In the genomic region with DNA sequence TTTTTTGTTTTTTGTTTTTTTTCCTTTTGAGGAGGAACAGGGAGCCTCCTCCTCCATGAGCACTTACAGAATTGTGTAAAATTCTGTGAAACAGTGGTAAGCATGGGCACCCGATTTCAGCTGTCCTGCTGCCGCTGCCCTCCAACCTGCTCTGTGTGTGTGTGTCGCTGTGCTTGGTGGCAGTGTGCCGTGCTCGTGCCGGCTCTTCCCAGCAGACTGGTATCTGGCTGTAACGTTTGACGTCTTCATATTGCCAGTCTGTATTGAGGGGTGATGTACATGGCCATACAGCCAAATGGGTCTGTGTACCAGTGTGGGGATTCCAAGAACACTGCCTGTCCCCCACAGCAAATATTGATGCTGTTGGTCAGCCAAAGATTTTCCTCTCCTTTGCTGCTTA, we compare ENCODE assay signal across 8 cellular contexts.
DNase-seq lines count a peak whose midpoint lies in the region; ATAC-seq and TF ChIP-seq lines count a peak whose summit lies in the region.

No MANE protein-coding gene starts in this region.

- peaks cover 51% of the 10 kb centered on the region for H3K36me3 Mint-ChIP-seq in osteocyte (ENCODE audit: unreplicated experiment)

- peaks cover 0 to 4% (median 0%) of the 10 kb centered on the region in 11 experiments; a peak in 1 of 22 replicates for H4K20me1 ChIP-seq in BLaER1 treated with 17β-estradiol and CSF1 and Interleukin-3, amounts not matched to agents 10 nM and 100 nM

- no peak overlapping the region for H2BK5ac ChIP-seq in mesendoderm (ENCODE audit: low read length)

- H2BK120ac ChIP-seq in mesendoderm (ENCODE audit: low read depth, low read length) = no peak overlapping the region

- no peak overlapping the region for H2BK15ac ChIP-seq in mesendoderm (replicated peaks; ENCODE audit: low read depth)

- DNase-seq in breast epithelium (ENCODE audit: low spot score in 2 of 2) (no peak), osteocyte (ENCODE audit: extremely low spot score, unreplicated experiment) (no peak), 8988T (no peak), mesendoderm (no peak), kidney tubule cell (ENCODE audit: low spot score) (no peak)

- H3K4ac ChIP-seq in mesendoderm (ENCODE audit: low read depth, low read length) = no peak overlapping the region

- no peak overlapping the region for H3K4me3 Mint-ChIP-seq in osteocyte (ENCODE audit: unreplicated experiment)

- H3K18ac ChIP-seq in mesendoderm (ENCODE audit: low read length) = no peak overlapping the region

- no peak overlapping the region for H3K56ac ChIP-seq in mesendoderm (ENCODE audit: low read length)

- H3K9ac ChIP-seq in BLaER1 treated with 17β-estradiol and CSF1 and Interleukin-3, amounts not matched to agents 10 nM and 100 nM = peak overlapping the region; percentile 28 to 74 (median 68); a peak in 17 of 22 replicates
- H3K9ac ChIP-seq in mesendoderm (ENCODE audit: low read length) = no peak overlapping the region

- H3K79me1 ChIP-seq in mesendoderm (ENCODE audit: low read length) = peaks cover 10% of the 10 kb centered on the region

- TF ChIP-seq CTCF in breast epithelium (IDR thresholded peaks at IDR 0.05) = no peak
- no peak for TF ChIP-seq CTCF in osteocyte (IDR thresholded peaks at IDR 0.05)

- ATAC-seq in HG03095 (IDR thresholded peaks at IDR 0.05; ENCODE audit: unreplicated experiment) = peak; percentile 2
- ATAC-seq in GM21360 (IDR thresholded peaks at IDR 0.05; ENCODE audit: unreplicated experiment) = no peak

- no peaks in the 10 kb centered on the region for H3K27me3 ChIP-seq in BLaER1 treated with 17β-estradiol and CSF1 and Interleukin-3, amounts not matched to agents 10 nM and 100 nM
- H3K27me3 ChIP-seq in breast epithelium (no peaks in the 10 kb centered on the region), mesendoderm (ENCODE audit: insufficient read depth, low read length, poor library complexity) (no peaks in the 10 kb centered on the region)

- intact Hi-C loops in breast epithelium (cut with DNase I; ENCODE audit: low total_unique reads) = no loop called here

- WGBS in mesendoderm (ENCODE audit: extremely low coverage, insufficient coverage, low lambda C conversion rate) = no CpG with 5 or more reads among the region's 8 CpGs

- no peak overlapping the region for H4K8ac ChIP-seq in mesendoderm (ENCODE audit: low read depth, low read length)

- no peak overlapping the region for H2AK5ac ChIP-seq in mesendoderm (ENCODE audit: low read length)

- no peak overlapping the region for H4K5ac ChIP-seq in mesendoderm (ENCODE audit: low read length)

- peaks cover 28% of the 10 kb centered on the region for H3K4me1 Mint-ChIP-seq in osteocyte (ENCODE audit: unreplicated experiment)

- peaks cover 9 to 95% (median 84%) of the 10 kb centered on the region in 11 experiments for H3K36me3 ChIP-seq in BLaER1 treated with 17β-estradiol and CSF1 and Interleukin-3, amounts not matched to agents 10 nM and 100 nM
- H3K36me3 ChIP-seq in breast epithelium = no peaks in the 10 kb centered on the region
- peaks cover 34% of the 10 kb centered on the region for H3K36me3 ChIP-seq in mesendoderm (ENCODE audit: control insufficient read depth, insufficient read depth, low read length)

- no peaks in the 10 kb centered on the region for H3K9me3 Mint-ChIP-seq in osteocyte (ENCODE audit: unreplicated experiment)

- peak overlapping the region; percentile 83 to 96 (median 89) for H3K4me2 ChIP-seq in BLaER1 treated with 17β-estradiol and CSF1 and Interleukin-3, amounts not matched to agents 10 nM and 100 nM
- no peak overlapping the region for H3K4me2 ChIP-seq in mesendoderm (ENCODE audit: low read length)

- H3K23ac ChIP-seq in mesendoderm (ENCODE audit: low read length) = no peak overlapping the region

- H3K27ac ChIP-seq in BLaER1 treated with 17β-estradiol and CSF1 and Interleukin-3, amounts not matched to agents 10 nM and 100 nM = peak overlapping the region; percentile 66 to 84 (median 81)
- H3K27ac ChIP-seq in breast epithelium (peak overlapping the region; percentile 56 to 74), mesendoderm (ENCODE audit: low read depth, low read length) (no peak overlapping the region)

- peak overlapping the region; percentile 98 for H3K27ac Mint-ChIP-seq in osteocyte (ENCODE audit: unreplicated experiment)

- H3K9me3 ChIP-seq in BLaER1 treated with 17β-estradiol and CSF1 and Interleukin-3, amounts not matched to agents 10 nM and 100 nM (replicated peaks in 1 of 11) = no peaks in the 10 kb centered on the region
- no peaks in the 10 kb centered on the region for H3K9me3 ChIP-seq in breast epithelium

- H3K79me2 ChIP-seq in mesendoderm (ENCODE audit: control insufficient read depth, insufficient read depth, low read length) = no peaks in the 10 kb centered on the region

- TF ChIP-seq POLR2A in breast epithelium (IDR thresholded peaks at IDR 0.05) = no peak

- peaks cover 24 to 38% (median 28%) of the 10 kb centered on the region in 10 experiments for H3K4me1 ChIP-seq in BLaER1 treated with 17β-estradiol and CSF1 and Interleukin-3, amounts not matched to agents 10 nM and 100 nM
- H3K4me1 ChIP-seq in breast epithelium (peaks cover 0 to 4% of the 10 kb centered on the region in 2 donors), mesendoderm (ENCODE audit: control insufficient read depth, low read depth, low read length) (no peaks in the 10 kb centered on the region)

- no peaks in the 10 kb centered on the region for H3K27me3 Mint-ChIP-seq in osteocyte (ENCODE audit: unreplicated experiment)

- no peak overlapping the region for H3K4me3 ChIP-seq in BLaER1 treated with 17β-estradiol and CSF1 and Interleukin-3, amounts not matched to agents 10 nM and 100 nM
- H3K4me3 ChIP-seq in breast epithelium (no peak overlapping the region), mesendoderm (ENCODE audit: low read length) (no peak overlapping the region)
